8 cellular contexts compared by ENCODE assay signal in genomic region chr6:26103141-26103769, GRCh38. TPM values are rescaled to one million over a fixed set of nuclear protein-coding genes. Genes with fewer than 3 reads are reported as not detected.
DNase-seq lines count a peak whose midpoint lies in the region; ATAC-seq and TF ChIP-seq lines count a peak whose summit lies in the region.

No MANE protein-coding gene starts in this region.

- H3K4me1 Mint-ChIP-seq in neural crest cell = peaks cover 22% of the 10 kb centered on the region

- no peaks in the 10 kb centered on the region for H4K20me1 ChIP-seq in PC-3 (ENCODE audit: low read length)

- DNase-seq in Daoy (ENCODE audit: low read depth) = peak; percentile 45
- DNase-seq in PC-3 = peak; percentile 75
- no peak for DNase-seq in neural crest cell (ENCODE audit: low read depth, low spot score)
- DNase-seq in GM10266 (ENCODE audit: extremely low spot score) = no peak
- DNase-seq in NCI-H510A treated with DMSO at 0.1 percent for 48 hours (lab: John Stamatoyannopoulos, UW) = no peak

- peaks cover 6% of the 10 kb centered on the region; the same call in 1 of the 2 replicates for H3K4me1 ChIP-seq in HEK293 (ENCODE audit: control insufficient read depth, insufficient read depth, low read length)
- H3K4me1 ChIP-seq in PC-3 (ENCODE audit: insufficient read depth, low read length) = peaks cover 28% of the 10 kb centered on the region
- H3K4me1 ChIP-seq in endocrine pancreas (ENCODE audit: control insufficient read depth, insufficient read depth, low read length) = no peaks in the 10 kb centered on the region

- no peak for TF ChIP-seq CTCF in HEK293 (tag by site-specific recombination; IDR thresholded peaks at IDR 0.05)
- TF ChIP-seq CTCF in PC-3 (conservative IDR thresholded peaks at IDR 0.05; ENCODE audit: low read depth, low read length) = no peak
- TF ChIP-seq CTCF in neural crest cell (conservative IDR thresholded peaks at IDR 0.05) = no peak
- TF ChIP-seq CTCF in GM10266 (IDR thresholded peaks at IDR 0.05; ENCODE audit: control insufficient read depth, insufficient read depth, low read depth, missing control alignments) = no peak

- H3K9me3 ChIP-seq in HEK293 (ENCODE audit: control insufficient read depth, insufficient read depth, low read depth, low read length) = no peaks in the 10 kb centered on the region
- no peaks in the 10 kb centered on the region for H3K9me3 ChIP-seq in PC-3 (ENCODE audit: low read length)
- no peaks in the 10 kb centered on the region for H3K9me3 ChIP-seq in endocrine pancreas (ENCODE audit: control insufficient read depth, low read length)

- H3K4me3 Mint-ChIP-seq in neural crest cell = peak overlapping the region; percentile 95

- POLR2A ChIA-PET in HEK293 (lab: Yijun Ruan, JAX) (interaction anchor here (0.6 to 5.1 kb wide), 21 partner anchors 16 to 1704 kb away, joined by 3 to 79 read pairs (median 6); partner anchors contain the start of gene HFE), PC-3 (lab: Charles Lee; ENCODE audit: unreplicated experiment) (interaction anchor here (0.6 to 1.8 kb wide), 5 partner anchors 21 to 114 kb away, joined by 3 to 61 read pairs (median 19); a partner anchor contains a TSS)

- peak; percentile 83 for ATAC-seq in PC-3
- ATAC-seq in GM21526 (IDR thresholded peaks at IDR 0.05; ENCODE audit: low FRiP score, unreplicated experiment) = no peak

- CTCF ChIA-PET in HEK293 (lab: Yijun Ruan, JAX) (interaction anchor here (1.2 to 20.5 kb wide), 3 partner anchors 10 to 99 kb away, joined by 3 to 724 read pairs (median 3); no protein-coding TSS in a partner anchor), PC-3 (lab: Charles Lee) (interaction anchor here (0.6 kb wide), 2 partner anchors 46 to 50 kb away, joined by 4 to 7 read pairs; no protein-coding TSS in a partner anchor)

- H3K79me2 ChIP-seq in PC-3 (ENCODE audit: low read length) = no peaks in the 10 kb centered on the region

- H3K4me3 ChIP-seq in HEK293 (ENCODE audit: low read depth, low read length) = peak overlapping the region; percentile 27
- peak overlapping the region; percentile 68 for H3K4me3 ChIP-seq in PC-3 (ENCODE audit: low read length)
- peak overlapping the region; percentile 74 for H3K4me3 ChIP-seq in endocrine pancreas (ENCODE audit: control insufficient read depth, insufficient read depth, low read length)

- H3K9ac ChIP-seq in PC-3 (ENCODE audit: low read length) (peak overlapping the region; percentile 70), endocrine pancreas (ENCODE audit: control insufficient read depth, insufficient read depth, low read length) (no peak overlapping the region)

- H3K36me3 ChIP-seq in HEK293 (ENCODE audit: control insufficient read depth in 2 of 2, insufficient read depth in 1 of 2, low read length in 2 of 2) = no peaks in the 10 kb centered on the region
- no peaks in the 10 kb centered on the region for H3K36me3 ChIP-seq in PC-3 (ENCODE audit: low read depth, low read length)
- H3K36me3 ChIP-seq in endocrine pancreas (ENCODE audit: control insufficient read depth, insufficient read depth, low read length) = no peaks in the 10 kb centered on the region

- H3F3A ChIP-seq in PC-3 (ENCODE audit: low read length, unreplicated experiment) = peaks cover 5% of the 10 kb centered on the region

- intact Hi-C loops in PC-3 (cut with micrococcal nuclease) = loop anchor here (1.0 to 2.0 kb wide), 3 partner anchors 46 to 70 kb away; a partner anchor contains a TSS

- H3K27ac Mint-ChIP-seq in neural crest cell (ENCODE audit: unreplicated experiment) = peak overlapping the region; percentile 82

- H3K9me2 ChIP-seq in PC-3 (replicated peaks; ENCODE audit: low read length) = no peaks in the 10 kb centered on the region

- peaks cover 12% of the 10 kb centered on the region for H3K36me3 Mint-ChIP-seq in neural crest cell (ENCODE audit: low read depth)

- BruUV-seq in PC-3 (replicated peaks; lab: Mats Ljungman, UMichigan) = TSS peak; percentile 55

- peak overlapping the region; percentile 67 for H2AFZ ChIP-seq in PC-3 (ENCODE audit: low read length)

- H3K27me3 ChIP-seq in PC-3 (ENCODE audit: low read length) (no peaks in the 10 kb centered on the region), endocrine pancreas (ENCODE audit: control insufficient read depth, insufficient read depth, low read length) (no peaks in the 10 kb centered on the region)

- H3K9me3 Mint-ChIP-seq in neural crest cell = peaks cover 7% of the 10 kb centered on the region

- H3K27me3 Mint-ChIP-seq in neural crest cell (ENCODE audit: low read depth) = peaks cover 6% of the 10 kb centered on the region

- peak overlapping the region; percentile 98 for H3K4me2 ChIP-seq in PC-3 (ENCODE audit: low read length)

- no peak overlapping the region for H3K27ac ChIP-seq in HEK293 (ENCODE audit: extremely low read depth, low read depth, low read length)
- H3K27ac ChIP-seq in PC-3 (ENCODE audit: low read length) = peak overlapping the region; percentile 84

TF ChIP-seq in HEK293, 187 proteins besides CTCF, POLR2A, EP300 and RAD21:
- TF ChIP-seq, protein P1, sequence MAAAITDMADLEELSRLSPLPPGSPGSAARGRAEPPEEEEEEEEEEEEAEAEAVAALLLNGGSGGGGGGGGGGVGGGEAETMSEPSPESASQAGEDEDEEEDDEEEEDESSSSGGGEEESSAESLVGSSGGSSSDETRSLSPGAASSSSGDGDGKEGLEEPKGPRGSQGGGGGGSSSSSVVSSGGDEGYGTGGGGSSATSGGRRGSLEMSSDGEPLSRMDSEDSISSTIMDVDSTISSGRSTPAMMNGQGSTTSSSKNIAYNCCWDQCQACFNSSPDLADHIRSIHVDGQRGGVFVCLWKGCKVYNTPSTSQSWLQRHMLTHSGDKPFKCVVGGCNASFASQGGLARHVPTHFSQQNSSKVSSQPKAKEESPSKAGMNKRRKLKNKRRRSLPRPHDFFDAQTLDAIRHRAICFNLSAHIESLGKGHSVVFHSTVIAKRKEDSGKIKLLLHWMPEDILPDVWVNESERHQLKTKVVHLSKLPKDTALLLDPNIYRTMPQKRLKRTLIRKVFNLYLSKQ (tag by site-specific recombination; IDR thresholded peaks at IDR 0.05; ENCODE audit: borderline replicate concordance) = no peak
- TF ChIP-seq ZNF362 (tag by site-specific recombination; IDR thresholded peaks at IDR 0.05) (no peak), ZNF184 (tag by site-specific recombination; IDR thresholded peaks at IDR 0.05) (no peak), ZIC2 (tag by site-specific recombination; IDR thresholded peaks at IDR 0.05) (no peak), PRDM1 (tag by site-specific recombination; IDR thresholded peaks at IDR 0.05) (peak; percentile 47; the same call in 1 of the 2 replicates), FEZF1 (tag by site-specific recombination; IDR thresholded peaks at IDR 0.05) (no peak), ZNF654 (tag by site-specific recombination; IDR thresholded peaks at IDR 0.05; ENCODE audit: low read depth) (peak; percentile 1; the same call in 1 of the 2 replicates), ZNF391 (tag by site-specific recombination; IDR thresholded peaks at IDR 0.05; ENCODE audit: borderline replicate concordance, low read depth) (no peak), ZNF169 (tag by site-specific recombination; IDR thresholded peaks at IDR 0.05) (no peak), ZBTB7A (tag by site-specific recombination; IDR thresholded peaks at IDR 0.05; ENCODE audit: low read depth) (no peak), MYNN (tag by site-specific recombination; IDR thresholded peaks at IDR 0.05; ENCODE audit: borderline replicate concordance) (no peak), ZNF335 (tag by site-specific recombination; conservative IDR thresholded peaks at IDR 0.05) (peak; percentile 98), ZNF341 (tag by site-specific recombination; IDR thresholded peaks at IDR 0.05; ENCODE audit: low read depth) (peak; percentile 14; the same call in 1 of the 2 replicates), SETDB1 (IDR thresholded peaks at IDR 0.05; ENCODE audit: insufficient read length, low read length) (no peak), ZNF621 (tag by site-specific recombination; IDR thresholded peaks at IDR 0.05) (no peak), ZNF529 (tag by site-specific recombination; IDR thresholded peaks at IDR 0.05; ENCODE audit: insufficient replicate concordance) (no peak), IKZF3 (tag by site-specific recombination; IDR thresholded peaks at IDR 0.05) (peak; percentile 42; the same call in 1 of the 2 replicates)

RNA-seq across cellular contexts. Expression of gene HFE, which starts 16.0 kb away (rescaled TPM):
- 1.5 and 2.0 TPM in 2 replicates for total RNA-seq in Daoy (2014; rRNA removed; shearing (Covaris generic))
- total RNA-seq in PC-3 (2014; rRNA removed) (not detected in 2 replicates), neural crest cell (1.7 and 2.4 TPM in 2 replicates)

Comparison
In these comparisons a context has a peak if more than half of its experiments do, and no peak if none do; other contexts are left out.
1. DNase-seq: peak in Daoy (single experiment) and PC-3 (single experiment); none in neural crest cell (single experiment), GM10266 (single experiment) and NCI-H510A treated with DMSO at 0.1 percent for 48 hours (single experiment).
2. Peak in every context shown above with its lines, with median percentiles within 50 percentile points of each other: H3K4me3 ChIP-seq.